1 cellular context compared by ENCODE assay signal in the genomic region with DNA sequence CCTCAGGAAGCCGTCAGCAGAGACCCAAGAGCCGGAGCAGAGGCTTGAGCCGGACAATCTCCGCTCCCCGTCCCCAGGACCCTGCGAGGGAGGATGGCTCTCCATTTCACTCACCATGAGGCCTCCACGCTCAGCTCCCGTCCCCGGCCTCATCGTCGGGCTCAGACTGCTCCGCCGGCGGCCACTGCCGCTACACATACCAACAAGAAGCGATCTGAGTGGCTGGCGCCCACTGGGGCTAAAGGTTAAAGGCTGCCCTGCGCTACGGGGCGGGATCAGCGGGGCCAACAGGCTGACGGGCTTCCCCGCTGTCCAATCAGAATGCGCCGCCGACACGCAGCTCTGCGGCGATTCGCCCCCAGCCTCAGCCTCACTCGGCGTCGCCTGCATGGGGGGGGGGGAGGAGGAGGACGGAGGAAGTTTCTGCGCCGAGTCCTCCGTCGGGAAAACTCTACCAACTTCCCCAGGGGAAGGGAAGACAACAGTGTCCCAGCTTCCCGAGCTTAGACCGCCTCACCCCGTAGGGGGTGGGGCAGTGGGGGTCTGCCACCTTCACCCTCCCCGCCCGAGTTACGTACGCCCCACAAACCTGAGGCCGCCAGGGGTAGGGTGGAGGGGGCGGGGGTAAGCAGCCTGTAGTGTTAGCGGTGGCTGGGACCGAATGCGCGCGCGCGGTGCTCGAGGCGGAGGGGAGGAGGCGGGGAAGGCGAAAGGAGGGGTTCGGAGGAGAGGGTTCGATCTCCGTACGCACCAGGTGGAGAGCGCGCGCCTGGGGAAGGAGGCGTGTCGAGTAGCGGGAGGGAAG.
A peak's percentile ranks its signal among the peaks of the same experiment; 100 is the strongest.
TF ChIP-seq lines count a peak whose summit lies in the region.

A gene (minus strand): TSS at position 220 of the 805 bp plus-strand sequence. CDS start 22 bp downstream, at position 198.

TF ChIP-seq in HEK293, 187 proteins besides CTCF, POLR2A, EP300 and RAD21 (continued from another document):
- TF ChIP-seq, protein P1, sequence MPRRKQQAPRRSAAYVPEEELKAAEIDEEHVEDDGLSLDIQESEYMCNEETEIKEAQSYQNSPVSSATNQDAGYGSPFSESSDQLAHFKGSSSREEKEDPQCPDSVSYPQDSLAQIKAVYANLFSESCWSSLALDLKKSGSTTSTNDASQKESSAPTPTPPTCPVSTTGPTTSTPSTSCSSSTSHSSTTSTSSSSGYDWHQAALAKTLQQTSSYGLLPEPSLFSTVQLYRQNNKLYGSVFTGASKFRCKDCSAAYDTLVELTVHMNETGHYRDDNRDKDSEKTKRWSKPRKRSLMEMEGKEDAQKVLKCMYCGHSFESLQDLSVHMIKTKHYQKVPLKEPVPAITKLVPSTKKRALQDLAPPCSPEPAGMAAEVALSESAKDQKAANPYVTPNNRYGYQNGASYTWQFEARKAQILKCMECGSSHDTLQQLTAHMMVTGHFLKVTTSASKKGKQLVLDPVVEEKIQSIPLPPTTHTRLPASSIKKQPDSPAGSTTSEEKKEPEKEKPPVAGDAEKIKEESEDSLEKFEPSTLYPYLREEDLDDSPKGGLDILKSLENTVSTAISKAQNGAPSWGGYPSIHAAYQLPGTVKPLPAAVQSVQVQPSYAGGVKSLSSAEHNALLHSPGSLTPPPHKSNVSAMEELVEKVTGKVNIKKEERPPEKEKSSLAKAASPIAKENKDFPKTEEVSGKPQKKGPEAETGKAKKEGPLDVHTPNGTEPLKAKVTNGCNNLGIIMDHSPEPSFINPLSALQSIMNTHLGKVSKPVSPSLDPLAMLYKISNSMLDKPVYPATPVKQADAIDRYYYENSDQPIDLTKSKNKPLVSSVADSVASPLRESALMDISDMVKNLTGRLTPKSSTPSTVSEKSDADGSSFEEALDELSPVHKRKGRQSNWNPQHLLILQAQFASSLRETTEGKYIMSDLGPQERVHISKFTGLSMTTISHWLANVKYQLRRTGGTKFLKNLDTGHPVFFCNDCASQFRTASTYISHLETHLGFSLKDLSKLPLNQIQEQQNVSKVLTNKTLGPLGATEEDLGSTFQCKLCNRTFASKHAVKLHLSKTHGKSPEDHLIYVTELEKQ (tag by site-specific recombination; IDR thresholded peaks at IDR 0.05; ENCODE audit: borderline replicate concordance), result no peak
- no peak; the same call in 1 of the 2 replicates for TF ChIP-seq KLF8 (tag by site-specific recombination; IDR thresholded peaks at IDR 0.05)
- no peak; the same call in 1 of the 2 replicates for TF ChIP-seq KLF10 (tag by site-specific recombination; IDR thresholded peaks at IDR 0.05)
- TF ChIP-seq GLIS1 (tag by site-specific recombination; IDR thresholded peaks at IDR 0.05), result peak; percentile 33
- TF ChIP-seq ZNF768 (tag by site-specific recombination; IDR thresholded peaks at IDR 0.05), result no peak
- TF ChIP-seq ZXDB (tag by site-specific recombination; IDR thresholded peaks at IDR 0.05), result no peak; the same call in none of the 2 replicates
- TF ChIP-seq ZSCAN16 (tag by site-specific recombination; IDR thresholded peaks at IDR 0.05), result no peak
- TF ChIP-seq SCRT1 (tag by site-specific recombination; IDR thresholded peaks at IDR 0.05; ENCODE audit: borderline replicate concordance), result no peak
- TF ChIP-seq ZNF202 (tag by site-specific recombination; IDR thresholded peaks at IDR 0.05; ENCODE audit: borderline replicate concordance), result no peak
- 0 out of 2 replicates have a peak, but pooled peaks have one; percentile 52 for TF ChIP-seq ZNF561 (tag by site-specific recombination; IDR thresholded peaks at IDR 0.05; ENCODE audit: borderline replicate concordance)
- TF ChIP-seq ZNF529 (tag by site-specific recombination; IDR thresholded peaks at IDR 0.05; ENCODE audit: insufficient replicate concordance), result no peak
- TF ChIP-seq ZFHX2 (tag by site-specific recombination; conservative IDR thresholded peaks at IDR 0.05), result no peak
- TF ChIP-seq ZNF621 (tag by site-specific recombination; IDR thresholded peaks at IDR 0.05), result no peak
- TF ChIP-seq ZNF211 (tag by site-specific recombination; IDR thresholded peaks at IDR 0.05; ENCODE audit: low read depth), result no peak
- TF ChIP-seq ZNF530 (tag by site-specific recombination; IDR thresholded peaks at IDR 0.05; ENCODE audit: low read depth), result no peak
- no peak for TF ChIP-seq ZNF394 (tag by site-specific recombination; IDR thresholded peaks at IDR 0.05; ENCODE audit: borderline replicate concordance)
- no peak; the same call in 1 of the 2 replicates for TF ChIP-seq SCRT2 (tag by site-specific recombination; IDR thresholded peaks at IDR 0.05)
- TF ChIP-seq ZNF423 (tag by site-specific recombination; IDR thresholded peaks at IDR 0.05), result no peak
- TF ChIP-seq ZNF16 (tag by site-specific recombination; IDR thresholded peaks at IDR 0.05; ENCODE audit: low read depth), result no peak
- TF ChIP-seq, protein P2, sequence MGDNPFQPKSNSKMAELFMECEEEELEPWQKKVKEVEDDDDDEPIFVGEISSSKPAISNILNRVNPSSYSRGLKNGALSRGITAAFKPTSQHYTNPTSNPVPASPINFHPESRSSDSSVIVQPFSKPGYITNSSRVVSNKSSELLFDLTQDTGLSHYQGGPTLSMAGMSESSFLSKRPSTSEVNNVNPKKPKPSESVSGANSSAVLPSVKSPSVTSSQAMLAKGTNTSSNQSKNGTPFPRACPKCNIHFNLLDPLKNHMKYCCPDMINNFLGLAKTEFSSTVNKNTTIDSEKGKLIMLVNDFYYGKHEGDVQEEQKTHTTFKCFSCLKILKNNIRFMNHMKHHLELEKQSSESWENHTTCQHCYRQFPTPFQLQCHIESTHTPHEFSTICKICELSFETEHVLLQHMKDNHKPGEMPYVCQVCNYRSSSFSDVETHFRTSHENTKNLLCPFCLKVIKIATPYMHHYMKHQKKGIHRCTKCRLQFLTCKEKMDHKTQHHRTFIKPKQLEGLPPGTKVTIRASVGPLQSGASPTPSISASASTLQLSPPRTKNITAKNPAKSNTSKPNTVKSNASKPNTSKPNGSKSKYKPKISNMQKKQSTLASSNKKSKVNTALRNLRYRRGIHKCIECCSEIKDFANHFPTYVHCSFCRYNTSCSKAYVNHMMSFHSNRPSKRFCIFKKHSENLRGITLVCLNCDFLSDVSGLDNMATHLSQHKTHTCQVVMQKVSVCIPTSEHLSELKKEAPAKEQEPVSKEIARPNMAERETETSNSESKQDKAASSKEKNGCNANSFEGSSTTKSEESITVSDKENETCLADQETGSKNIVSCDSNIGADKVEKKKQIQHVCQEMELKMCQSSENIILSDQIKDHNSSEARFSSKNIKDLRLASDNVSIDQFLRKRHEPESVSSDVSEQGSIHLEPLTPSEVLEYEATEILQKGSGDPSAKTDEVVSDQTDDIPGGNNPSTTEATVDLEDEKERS (tag by site-specific recombination; IDR thresholded peaks at IDR 0.05), result no peak
- TF ChIP-seq ZNF600 (tag by site-specific recombination; IDR thresholded peaks at IDR 0.05), result no peak; the same call in none of the 2 replicates
- no peak for TF ChIP-seq ZNF560 (tag by site-specific recombination; IDR thresholded peaks at IDR 0.05; ENCODE audit: borderline replicate concordance)
- peak; percentile 48; the same call in 1 of the 2 replicates for TF ChIP-seq ZNF76 (tag by site-specific recombination; IDR thresholded peaks at IDR 0.05; ENCODE audit: borderline replicate concordance, low read depth)
- TF ChIP-seq ZNF302 (tag by site-specific recombination; IDR thresholded peaks at IDR 0.05; ENCODE audit: low read depth), result no peak
- TF ChIP-seq ZNF654 (tag by site-specific recombination; IDR thresholded peaks at IDR 0.05; ENCODE audit: low read depth), result no peak
- TF ChIP-seq ZNF266 (tag by site-specific recombination; IDR thresholded peaks at IDR 0.05; ENCODE audit: low read depth), result no peak
- TF ChIP-seq, protein P3, sequence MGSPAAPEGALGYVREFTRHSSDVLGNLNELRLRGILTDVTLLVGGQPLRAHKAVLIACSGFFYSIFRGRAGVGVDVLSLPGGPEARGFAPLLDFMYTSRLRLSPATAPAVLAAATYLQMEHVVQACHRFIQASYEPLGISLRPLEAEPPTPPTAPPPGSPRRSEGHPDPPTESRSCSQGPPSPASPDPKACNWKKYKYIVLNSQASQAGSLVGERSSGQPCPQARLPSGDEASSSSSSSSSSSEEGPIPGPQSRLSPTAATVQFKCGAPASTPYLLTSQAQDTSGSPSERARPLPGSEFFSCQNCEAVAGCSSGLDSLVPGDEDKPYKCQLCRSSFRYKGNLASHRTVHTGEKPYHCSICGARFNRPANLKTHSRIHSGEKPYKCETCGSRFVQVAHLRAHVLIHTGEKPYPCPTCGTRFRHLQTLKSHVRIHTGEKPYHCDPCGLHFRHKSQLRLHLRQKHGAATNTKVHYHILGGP (tag by site-specific recombination; IDR thresholded peaks at IDR 0.05), result no peak
- TF ChIP-seq RBAK (tag by site-specific recombination; IDR thresholded peaks at IDR 0.05), result no peak
- TF ChIP-seq ZNF184 (tag by site-specific recombination; IDR thresholded peaks at IDR 0.05), result no peak
- TF ChIP-seq, protein P4, sequence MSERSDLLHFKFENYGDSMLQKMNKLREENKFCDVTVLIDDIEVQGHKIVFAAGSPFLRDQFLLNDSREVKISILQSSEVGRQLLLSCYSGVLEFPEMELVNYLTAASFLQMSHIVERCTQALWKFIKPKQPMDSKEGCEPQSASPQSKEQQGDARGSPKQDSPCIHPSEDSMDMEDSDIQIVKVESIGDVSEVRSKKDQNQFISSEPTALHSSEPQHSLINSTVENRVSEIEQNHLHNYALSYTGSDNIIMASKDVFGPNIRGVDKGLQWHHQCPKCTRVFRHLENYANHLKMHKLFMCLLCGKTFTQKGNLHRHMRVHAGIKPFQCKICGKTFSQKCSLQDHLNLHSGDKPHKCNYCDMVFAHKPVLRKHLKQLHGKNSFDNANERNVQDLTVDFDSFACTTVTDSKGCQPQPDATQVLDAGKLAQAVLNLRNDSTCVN (tag by site-specific recombination; optimal IDR thresholded peaks at IDR 0.05), result no peak
- no peak for TF ChIP-seq ZNF169 (tag by site-specific recombination; IDR thresholded peaks at IDR 0.05)
